19 cellular contexts compared by ENCODE assay signal in the genomic region with DNA sequence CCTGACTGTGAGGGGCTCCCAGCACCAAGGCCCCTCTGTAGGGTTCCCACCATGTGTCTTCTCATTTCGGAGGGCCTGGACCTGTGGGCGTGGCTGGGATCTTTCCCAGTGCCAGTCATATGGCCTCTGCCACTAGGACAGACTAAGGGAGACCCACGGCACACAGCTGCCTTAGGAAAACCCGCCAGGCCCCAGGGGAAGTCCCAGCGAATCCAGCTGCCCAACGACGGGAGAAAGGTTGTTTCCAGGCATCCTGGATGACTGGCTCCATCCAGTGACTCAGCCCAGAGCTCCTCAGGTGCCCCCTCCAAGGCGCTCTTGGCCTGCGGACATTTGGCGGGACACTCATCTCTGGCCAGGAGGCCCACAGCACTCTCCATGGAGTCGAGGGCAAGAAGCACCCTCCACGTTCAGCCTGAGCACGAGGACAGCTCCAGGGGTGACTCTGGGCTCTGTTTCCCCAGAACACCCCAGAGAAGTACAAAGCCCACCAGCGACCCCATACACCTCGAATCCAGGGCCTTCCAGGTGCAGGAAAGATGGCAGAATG.
"Had no signal": no experiment of that assay in that cellular context is flagged by ENCODE, and none has a peak within 500 bp of the region (broad histone marks: within the 10 kb centered on the region; RNA-seq: fewer than 3 reads in every experiment).

No MANE protein-coding gene starts in this region.

- H3K4me3 ChIP-seq: colonic mucosa, thyroid gland had no signal

- ATAC-seq: activated T-cell treated with anti-CD3 and anti-CD28 coated beads, Interleukin-2, amount 50 U/mL, for 72 hours; natural killer cell treated with Interleukin-12 subunit alpha and Interleukin-12 subunit beta and Interleukin-15 and Interleukin-18, amount 100 ng/mL, for 72 hours had no signal

- H3K9me3 ChIP-seq: colonic mucosa, thyroid gland had no signal

- H3K36me3 ChIP-seq: brain microvascular endothelial cell, colonic mucosa, thyroid gland had no signal

- H3K4me1 ChIP-seq: colonic mucosa, thyroid gland had no signal

- DNase-seq: activated CD4-positive, alpha-beta T cell treated with anti-CD3 and anti-CD28 coated beads, Interleukin-2, amount 50 U/mL, for 1 hour; activated CD4-positive, CD25-positive, alpha-beta regulatory T cell treated with anti-CD3 and anti-CD28 coated beads, Interleukin-2, amount 50 U/mL, for 72 hours; activated CD8-positive, alpha-beta memory T cell treated with anti-CD3 and anti-CD28 coated beads for 24 hours; activated effector memory CD4-positive, alpha-beta T cell treated with anti-CD3 and anti-CD28 coated beads, Interleukin-2, amount 50 U/mL, for 16 hours; activated naive CD4-positive, alpha-beta T cell treated with anti-CD3 and anti-CD28 coated beads, Interleukin-2, amount 50 U/mL, for 16 hours; activated T-cell treated with anti-CD3 and anti-CD28 coated beads, Interleukin-2, amount 50 U/mL, for 72 hours; aorta; brain microvascular endothelial cell; colonic mucosa; endodermal cell; foreskin melanocyte; head of caudate nucleus; nucleus accumbens; stimulated activated naive CD4-positive, alpha-beta T cell; T-helper 2 cell; thyroid gland had no signal

- H3K27ac ChIP-seq: brain microvascular endothelial cell, colonic mucosa, epithelial cell of prostate, thyroid gland, VCaP had no signal

- H3K27me3 ChIP-seq: brain microvascular endothelial cell, colonic mucosa, thyroid gland had no signal
